Comparison of ENCODE assay signal across 8 cellular contexts in the genomic region with DNA sequence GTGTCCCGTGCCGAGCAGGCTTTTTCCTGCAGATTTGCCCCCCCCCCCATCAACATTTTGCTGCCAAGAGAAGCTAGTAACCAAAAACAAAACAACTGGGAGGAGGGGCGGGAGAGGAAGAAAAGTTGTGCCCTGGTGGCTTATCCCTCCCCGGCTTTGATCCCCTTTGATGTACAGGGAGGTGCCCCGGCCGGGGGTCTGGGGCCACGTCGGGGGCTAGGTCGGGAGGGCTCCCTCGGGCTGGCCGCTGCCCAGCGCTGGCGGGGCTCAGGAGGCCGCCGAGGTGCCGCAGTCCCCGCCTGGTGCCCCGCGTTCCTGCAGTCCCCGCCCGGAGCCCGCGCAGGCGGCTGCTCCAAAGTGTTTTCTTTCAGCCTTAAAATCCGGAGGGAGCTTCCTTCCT. TPM values are rescaled to one million over a fixed set of nuclear protein-coding genes. Genes with fewer than 3 reads are reported as not detected.
DNase-seq lines count a peak whose midpoint lies in the region; ATAC-seq and TF ChIP-seq lines count a peak whose summit lies in the region.
"Not testable (repeated sequence)": the region's sequence is repeated elsewhere in the genome, so short reads cannot be mapped to it uniquely, and the experiment has no call there.

No MANE protein-coding gene starts in this region.

- H3K4me1 Mint-ChIP-seq in CD4-positive, alpha-beta T cell (ENCODE audit: low read depth); activated naive CD4-positive, alpha-beta T cell treated with anti-CD3 and anti-CD28 coated beads, Interleukin-2, amount 10 ng/mL, durations not matched to agents 7 days and 5 days; endothelial cell (ENCODE audit: unreplicated experiment): not testable (repeated sequence)

- H3K36me3 Mint-ChIP-seq in CD4-positive, alpha-beta T cell (ENCODE audit: low read depth); activated naive CD4-positive, alpha-beta T cell treated with anti-CD3 and anti-CD28 coated beads, Interleukin-2, amount 10 ng/mL, durations not matched to agents 7 days and 5 days; endothelial cell (ENCODE audit: low read depth, unreplicated experiment): not testable (repeated sequence)

- H3K9me2 ChIP-seq in SU-DHL-6 (replicated peaks; ENCODE audit: insufficient read depth, low read length), result not testable (repeated sequence)

- H3K27me3 Mint-ChIP-seq in CD4-positive, alpha-beta T cell; activated naive CD4-positive, alpha-beta T cell treated with anti-CD3 and anti-CD28 coated beads, Interleukin-2, amount 10 ng/mL, durations not matched to agents 7 days and 5 days; endothelial cell (ENCODE audit: unreplicated experiment): not testable (repeated sequence)

- H3K4me2 ChIP-seq in SU-DHL-6 (ENCODE audit: low read depth, low read length, poor library complexity, severe bottlenecking), result peak overlapping the region; percentile 47

- ATAC-seq in CD4-positive, alpha-beta T cell (ENCODE audit: poor library complexity), result not testable (repeated sequence)

- not testable (repeated sequence) for H3F3A ChIP-seq in SU-DHL-6 (ENCODE audit: insufficient read depth)

- not testable (repeated sequence) for H3K27me3 ChIP-seq in CD4-positive, alpha-beta T cell (ENCODE audit: control insufficient read depth, insufficient read depth, low read length); HUES64 (ENCODE audit: insufficient read depth, low read length); SU-DHL-6 (ENCODE audit: low read length); iPS-20b (ENCODE audit: insufficient read depth, low read length); neuron (ENCODE audit: insufficient read depth, low read length); subcutaneous abdominal adipose tissue (ENCODE audit: control insufficient read depth in 5 of 5, insufficient read depth in 4 of 5, low read length in 5 of 5)

- H3K9ac ChIP-seq in HUES64 (ENCODE audit: low read depth, low read length); iPS-20b (ENCODE audit: low read depth, low read length); subcutaneous abdominal adipose tissue (ENCODE audit: low read length in 5 of 5): not testable (repeated sequence)
- peak overlapping the region; percentile 36 for H3K9ac ChIP-seq in SU-DHL-6 (ENCODE audit: low read length)

- H3K4me3 ChIP-seq in HUES64 (ENCODE audit: low read length) (peak overlapping the region; percentile 53), SU-DHL-6 (ENCODE audit: insufficient read depth, low read length, poor library complexity, severe bottlenecking) (peak overlapping the region; percentile 34), iPS-20b (ENCODE audit: low read length) (peak overlapping the region; percentile 56; the same call in 1 of the 2 replicates), neuron (ENCODE audit: low read length) (peak overlapping the region; percentile 43), subcutaneous abdominal adipose tissue (ENCODE audit: low read depth in 1 of 5, low read length in 5 of 5) (peak overlapping the region in 4 of 5 donors; percentile 36 to 57 (median 42))

- not testable (repeated sequence) for H3K9me3 ChIP-seq in CD4-positive, alpha-beta T cell (ENCODE audit: control insufficient read depth, low read length); HUES64 (ENCODE audit: insufficient read depth, low read depth, low read length); SU-DHL-6 (ENCODE audit: insufficient read depth, low read length); iPS-20b (ENCODE audit: insufficient read depth, low read depth, low read length); neuron (ENCODE audit: low read length); subcutaneous abdominal adipose tissue (ENCODE audit: control insufficient read depth in 5 of 5, low read length in 5 of 5)

- H3K79me2 ChIP-seq in SU-DHL-6 (ENCODE audit: insufficient read depth, low read length), result not testable (repeated sequence)

- CTCF ChIA-PET in CD4-positive, alpha-beta T cell (lab: Charles Lee); activated naive CD4-positive, alpha-beta T cell treated with anti-CD3 and anti-CD28 coated beads, Interleukin-2, amount 10 ng/mL, durations not matched to agents 7 days and 5 days (lab: Charles Lee): not testable (repeated sequence)

- WGBS in HUES64, result 0% methylated on average over 14 of the region's 25 CpGs

- H3K4me1 ChIP-seq in HUES64 (ENCODE audit: insufficient read depth, low read length); iPS-20b (ENCODE audit: insufficient read depth, low read length); neuron (ENCODE audit: insufficient read depth, low read length); subcutaneous abdominal adipose tissue (ENCODE audit: control insufficient read depth in 5 of 5, insufficient read depth in 5 of 5, low read length in 5 of 5): not testable (repeated sequence)

- DNase-seq in CD4-positive, alpha-beta T cell, result peak in 3 of 10 experiments; percentile 0 to 30 (median 1)
- DNase-seq in activated naive CD4-positive, alpha-beta T cell treated with anti-CD3 and anti-CD28 coated beads, Interleukin-2, amount 10 ng/mL, durations not matched to agents 7 days and 5 days, result peak; percentile 24
- peak; percentile 32 for DNase-seq in endothelial cell (ENCODE audit: low spot score)

- H3K27ac ChIP-seq in CD4-positive, alpha-beta T cell (ENCODE audit: low read depth, low read length); HUES64 (ENCODE audit: low read depth, low read length); SU-DHL-6 (ENCODE audit: low read depth, low read length); iPS-20b (ENCODE audit: low read length); subcutaneous abdominal adipose tissue (ENCODE audit: low read depth, low read length): not testable (repeated sequence)

- intact Hi-C loops in CD4-positive, alpha-beta T cell (cut with DNase I, micrococcal nuclease), result not testable (repeated sequence)

- not testable (repeated sequence) for H4K20me1 ChIP-seq in SU-DHL-6 (ENCODE audit: low read depth, low read length)

- POLR2A ChIA-PET in CD4-positive, alpha-beta T cell (lab: Charles Lee), result not testable (repeated sequence)

- H3K27ac Mint-ChIP-seq in CD4-positive, alpha-beta T cell, result not testable (repeated sequence)
- H3K27ac Mint-ChIP-seq in activated naive CD4-positive, alpha-beta T cell treated with anti-CD3 and anti-CD28 coated beads, Interleukin-2, amount 10 ng/mL, durations not matched to agents 7 days and 5 days, result peak overlapping the region; percentile 75
- peak overlapping the region; percentile 93 for H3K27ac Mint-ChIP-seq in endothelial cell (ENCODE audit: unreplicated experiment)

- H3K4me3 Mint-ChIP-seq in CD4-positive, alpha-beta T cell, result peak overlapping the region; percentile 78
- peak overlapping the region; percentile 85 for H3K4me3 Mint-ChIP-seq in activated naive CD4-positive, alpha-beta T cell treated with anti-CD3 and anti-CD28 coated beads, Interleukin-2, amount 10 ng/mL, durations not matched to agents 7 days and 5 days
- H3K4me3 Mint-ChIP-seq in endothelial cell (ENCODE audit: unreplicated experiment), result peak overlapping the region; percentile 90

- TF ChIP-seq CTCF in CD4-positive, alpha-beta T cell (IDR thresholded peaks at IDR 0.05); SU-DHL-6 (IDR thresholded peaks at IDR 0.05; ENCODE audit: insufficient read depth, low read length, poor library complexity, severe bottlenecking); endothelial cell (IDR thresholded peaks at IDR 0.05; ENCODE audit: unreplicated experiment): not testable (repeated sequence)

- not testable (repeated sequence) for H3K36me3 ChIP-seq in HUES64 (ENCODE audit: insufficient read depth, low read length); SU-DHL-6 (ENCODE audit: low read length); iPS-20b (ENCODE audit: insufficient read depth, low read depth, low read length); neuron (ENCODE audit: insufficient read depth, low read length); subcutaneous abdominal adipose tissue (ENCODE audit: control insufficient read depth in 5 of 5, insufficient read depth in 5 of 5, low read length in 5 of 5)

- H3K9me3 Mint-ChIP-seq in CD4-positive, alpha-beta T cell; activated naive CD4-positive, alpha-beta T cell treated with anti-CD3 and anti-CD28 coated beads, Interleukin-2, amount 10 ng/mL, durations not matched to agents 7 days and 5 days; endothelial cell (ENCODE audit: unreplicated experiment): not testable (repeated sequence)

- H2AFZ ChIP-seq in SU-DHL-6 (ENCODE audit: low read depth, low read length, severe bottlenecking); neuron (ENCODE audit: low read depth, low read length): not testable (repeated sequence)

RNA-seq across cellular contexts. Expression of gene SRGAP2, which starts 1.5 kb away (rescaled TPM):
- 10 to 100 TPM; 15.2 to 17.7 TPM for total RNA-seq in CD4-positive, alpha-beta T cell
- 29.1 TPM for polyA plus RNA-seq in HUES64 (2013, experiment 1 of 2)
- 34.9 TPM for polyA plus RNA-seq in HUES64 (2013, experiment 2 of 2)
- total RNA-seq in endothelial cell (ENCODE audit: unreplicated experiment), result 218 TPM

RNA-seq across cellular contexts. Expression of gene FAM72A, which starts 2.2 kb away (rescaled TPM):
- total RNA-seq in CD4-positive, alpha-beta T cell, result 1 to 10 TPM in 1 of 2 experiments, under 1 TPM in 1; 0.66 to 1.2 TPM
- 10.2 TPM for polyA plus RNA-seq in HUES64 (2013, experiment 1 of 2)
- 13.2 TPM for polyA plus RNA-seq in HUES64 (2013, experiment 2 of 2)
- 21.7 TPM for total RNA-seq in endothelial cell (ENCODE audit: unreplicated experiment)

Comparison
In these comparisons a context has a peak if more than half of its experiments do, and no peak if none do; other contexts are left out.
1. RNA of gene SRGAP2, which starts 1.5 kb away (total RNA-seq): 218 TPM in endothelial cell (single experiment); 15.2 to 17.7 TPM in CD4-positive, alpha-beta T cell; every median in the first group is over 10 times any median in the second.
2. RNA of gene FAM72A, which starts 2.2 kb away (total RNA-seq): 21.7 TPM in endothelial cell (single experiment); 0.66 to 1.2 TPM in CD4-positive, alpha-beta T cell; every median in the first group is over 10 times any median in the second.
3. Peak in every context shown above with its lines, with median percentiles within 50 percentile points of each other: H3K4me3 Mint-ChIP-seq and H3K4me3 ChIP-seq.